ENCODE assay signal across 14 cellular contexts in genomic region chr4:36326610-36327009, GRCh38. TPM values are rescaled to one million over a fixed set of nuclear protein-coding genes. Genes with fewer than 3 reads are reported as not detected.
"Had no signal": no experiment of that assay in that cellular context is flagged by ENCODE, and none has a peak within 500 bp of the region (broad histone marks: within the 10 kb centered on the region; RNA-seq: fewer than 3 reads in every experiment).

No MANE protein-coding gene starts in this region.

- ATAC-seq: activated CD4-positive, CD25-positive, alpha-beta regulatory T cell treated with anti-CD3 and anti-CD28 coated beads, Interleukin-2, amount 50 U/mL, for 24 hours; effector memory CD8-positive, alpha-beta T cell had no signal

- H3K4me3 Mint-ChIP-seq: mesothelial cell of epicardium had no signal

- H3K27me3 ChIP-seq: hepatocyte, tibial nerve had no signal

- H3K4me1 ChIP-seq: parathyroid adenoma had no signal

- H3K4me3 ChIP-seq: hepatocyte, tibial nerve had no signal

- H3K27ac ChIP-seq: hepatocyte, parathyroid adenoma, tibial nerve had no signal

- H3K27ac Mint-ChIP-seq: mesothelial cell of epicardium had no signal

- H3K9ac ChIP-seq: parathyroid adenoma had no signal

- H3K9me3 Mint-ChIP-seq: effector memory CD8-positive, alpha-beta T cell; mesothelial cell of epicardium had no signal

- DNase-seq: activated CD8-positive, alpha-beta memory T cell treated with anti-CD3 and anti-CD28 coated beads for 24 hours; activated effector memory CD4-positive, alpha-beta T cell treated with Interleukin-2 at 50 U/mL for 16 hours; central memory CD4-positive, alpha-beta T cell; cortex of kidney; effector memory CD8-positive, alpha-beta T cell; retina had no signal

- H3K9me3 ChIP-seq: tibial nerve had no signal

- H3K79me2 ChIP-seq: hepatocyte, parathyroid adenoma had no signal

- H2AFZ ChIP-seq: hepatocyte, parathyroid adenoma had no signal

- H3K27me3 Mint-ChIP-seq: effector memory CD8-positive, alpha-beta T cell had no signal

- H3K36me3 ChIP-seq: tibial nerve had no signal

- H3K4me2 ChIP-seq: hepatocyte had no signal

- H3K36me3 Mint-ChIP-seq: mesothelial cell of epicardium had no signal

RNA-seq across cellular contexts. Expression of gene DTHD1, which starts 45.2 kb away (rescaled TPM):
- total RNA-seq: epithelial cell of proximal tubule, hepatocyte, kidney epithelial cell, mesothelial cell of epicardium, myocyte had no signal
- polyA plus RNA-seq: hepatocyte had no signal
